Comparison of ENCODE assay signal across 1 cellular context in the genomic region with DNA sequence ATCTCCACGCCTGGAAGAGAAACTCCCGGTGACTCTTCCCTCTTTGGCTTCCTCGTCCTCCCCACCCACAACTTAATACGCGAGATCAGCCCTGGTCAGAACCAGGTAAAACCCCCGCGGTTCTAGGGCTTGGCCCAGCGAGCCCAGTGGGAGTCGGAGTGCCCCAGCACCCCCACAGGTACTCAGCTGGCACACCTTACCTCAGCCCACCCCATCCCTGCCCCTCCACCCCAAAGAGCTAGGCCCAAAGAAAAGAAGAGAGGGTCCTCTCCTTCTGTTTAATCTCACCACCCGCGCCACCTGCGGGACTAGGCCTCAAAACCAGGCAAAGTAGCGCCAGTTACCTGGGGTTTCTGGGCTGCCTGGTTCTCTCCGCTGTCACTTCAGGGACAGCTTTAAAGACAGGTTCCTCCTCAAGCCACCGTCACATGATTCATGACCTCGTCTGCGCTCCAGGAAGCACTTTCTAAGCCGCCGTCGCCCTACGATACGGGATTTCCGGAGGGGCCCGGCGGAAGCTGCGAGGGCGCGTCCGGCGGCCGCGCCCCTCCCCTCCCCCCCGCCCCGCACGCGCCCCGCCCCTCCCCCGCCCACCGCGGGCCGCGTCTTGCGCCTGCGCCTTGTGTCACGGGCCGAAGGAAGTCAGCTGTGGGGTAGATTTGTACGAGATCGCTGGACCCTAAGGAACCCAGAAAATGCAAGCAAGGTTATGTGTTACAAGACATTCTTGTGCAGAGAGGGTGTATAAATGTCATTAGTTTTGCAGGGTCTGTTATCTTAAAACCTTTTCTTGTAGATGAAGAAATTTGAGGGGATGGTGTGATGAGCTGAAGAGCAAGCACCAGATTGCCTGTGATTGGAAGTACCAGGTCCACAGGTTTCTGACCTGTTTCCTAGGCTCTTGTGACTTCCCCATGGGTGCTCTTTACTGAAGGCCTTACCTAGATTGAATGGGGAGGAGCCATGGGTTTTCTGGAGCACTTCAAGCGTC.
TF ChIP-seq lines count a peak whose summit lies in the region.

A gene with protein sequence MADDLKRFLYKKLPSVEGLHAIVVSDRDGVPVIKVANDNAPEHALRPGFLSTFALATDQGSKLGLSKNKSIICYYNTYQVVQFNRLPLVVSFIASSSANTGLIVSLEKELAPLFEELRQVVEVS (minus strand): TSS at position 437 of the 991 bp plus-strand sequence. CDS start 464 bp downstream, outside the sequence.

TF ChIP-seq in K562, 482 proteins besides CTCF, POLR2A, EP300 and RAD21 (continued from another document and continues in another):
- TF ChIP-seq, protein P1, sequence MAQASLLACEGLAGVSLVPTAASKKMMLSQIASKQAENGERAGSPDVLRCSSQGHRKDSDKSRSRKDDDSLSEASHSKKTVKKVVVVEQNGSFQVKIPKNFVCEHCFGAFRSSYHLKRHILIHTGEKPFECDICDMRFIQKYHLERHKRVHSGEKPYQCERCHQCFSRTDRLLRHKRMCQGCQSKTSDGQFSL (CRISPR knock-in tag; IDR thresholded peaks at IDR 0.05) = 0 out of 2 replicates have a peak, but pooled peaks have one; percentile 60
- TF ChIP-seq, protein P1 (tag; IDR thresholded peaks at IDR 0.05) = 0 out of 4 replicates have a peak, but pooled peaks of 1 of the 2 experiments have one; percentile 42
- TF ChIP-seq ZNF778 (CRISPR knock-in tag; IDR thresholded peaks at IDR 0.05) (no peak), CREB1 (IDR thresholded peaks at IDR 0.05) (peak; percentile 88), CREB1 (CRISPR knock-in tag; IDR thresholded peaks at IDR 0.05) (peak; percentile 74; the same call in 1 of the 2 replicates), ZFP36 (IDR thresholded peaks at IDR 0.05; ENCODE audit: low read depth, low read length, partially characterized antibody) (no peak), SAFB2 (IDR thresholded peaks at IDR 0.05; ENCODE audit: borderline replicate concordance, low read depth, low read length, severe bottlenecking) (no peak), ZFP1 (CRISPR knock-in tag; IDR thresholded peaks at IDR 0.05) (no peak), HDAC1 (IDR thresholded peaks at IDR 0.05) (peak in 1 of 2 experiments; percentile 92; a peak in 3 of 4 replicates), ZNF830 (CRISPR knock-in tag; IDR thresholded peaks at IDR 0.05) (no peak), HCFC1 (IDR thresholded peaks at IDR 0.05; ENCODE audit: low read depth, low read length) (peak; percentile 75), MTA1 (IDR thresholded peaks at IDR 0.05; ENCODE audit: borderline replicate concordance) (peak; percentile 59; the same call in 1 of the 2 replicates), POLR2H (tag; IDR thresholded peaks at IDR 0.05; ENCODE audit: low read depth) (peak; percentile 39; the same call in 1 of the 2 replicates), GATAD2B (IDR thresholded peaks at IDR 0.05; ENCODE audit: borderline replicate concordance) (no peak), MBD2 (IDR thresholded peaks at IDR 0.05; ENCODE audit: borderline replicate concordance, low read depth) (peak; percentile 65; the same call in 1 of the 2 replicates), NCOR1 (IDR thresholded peaks at IDR 0.05) (no peak), KDM1A (IDR thresholded peaks at IDR 0.05) (peak; percentile 30 to 37; a peak in 1 of 4 replicates), MYC (IDR thresholded peaks at IDR 0.05; ENCODE audit: low read depth, low read length) (peak; percentile 31; the same call in 1 of the 2 replicates), MYC (CRISPR knock-in tag; IDR thresholded peaks at IDR 0.05; ENCODE audit: borderline replicate concordance, low read depth) (no peak), ZNF3 (CRISPR knock-in tag; IDR thresholded peaks at IDR 0.05) (no peak), HDAC8 (tag; IDR thresholded peaks at IDR 0.05) (no peak), KLF10 (CRISPR knock-in tag; IDR thresholded peaks at IDR 0.05) (no peak), KDM5B (IDR thresholded peaks at IDR 0.05; ENCODE audit: insufficient replicate concordance, low read depth, low read length) (peak; percentile 47), EP400 (IDR thresholded peaks at IDR 0.05) (peak; percentile 27; the same call in 1 of the 2 replicates), CC2D1A (IDR thresholded peaks at IDR 0.05) (0 out of 2 replicates have a peak, but pooled peaks have one; percentile 44), TEAD1 (CRISPR knock-in tag; IDR thresholded peaks at IDR 0.05) (0 out of 4 replicates have a peak, but pooled peaks of 1 of the 2 experiments have one; percentile 36), MYNN (IDR thresholded peaks at IDR 0.05) (0 out of 2 replicates have a peak, but pooled peaks have one; percentile 21), MYNN (CRISPR knock-in tag; IDR thresholded peaks at IDR 0.05) (no peak), ZNF445 (CRISPR knock-in tag; IDR thresholded peaks at IDR 0.05; ENCODE audit: low read depth) (no peak), HDAC3 (IDR thresholded peaks at IDR 0.05; ENCODE audit: borderline replicate concordance, partially characterized antibody) (peak; percentile 44), DDX20 (tag; IDR thresholded peaks at IDR 0.05; ENCODE audit: low read depth) (no peak), SIN3B (IDR thresholded peaks at IDR 0.05; ENCODE audit: low read depth) (peak; percentile 90), DPF2 (IDR thresholded peaks at IDR 0.05) (no peak), PHF20 (IDR thresholded peaks at IDR 0.05; ENCODE audit: partially characterized antibody) (peak; percentile 97), ZKSCAN1 (IDR thresholded peaks at IDR 0.05; ENCODE audit: low read depth, low read length) (no peak), BCOR (IDR thresholded peaks at IDR 0.05) (no peak), TAF15 (IDR thresholded peaks at IDR 0.05; ENCODE audit: low read depth, low read length) (no peak), ZNF24 (IDR thresholded peaks at IDR 0.05) (0 out of 2 replicates have a peak, but pooled peaks have one; percentile 55), HMGN3 (IDR thresholded peaks at IDR 0.05; ENCODE audit: borderline replicate concordance, extremely low read depth, insufficient read length, low read depth, low read length) (no peak), PHF8 (IDR thresholded peaks at IDR 0.05; ENCODE audit: borderline replicate concordance, low read length) (peak; percentile 78)
- TF ChIP-seq, protein P2, sequence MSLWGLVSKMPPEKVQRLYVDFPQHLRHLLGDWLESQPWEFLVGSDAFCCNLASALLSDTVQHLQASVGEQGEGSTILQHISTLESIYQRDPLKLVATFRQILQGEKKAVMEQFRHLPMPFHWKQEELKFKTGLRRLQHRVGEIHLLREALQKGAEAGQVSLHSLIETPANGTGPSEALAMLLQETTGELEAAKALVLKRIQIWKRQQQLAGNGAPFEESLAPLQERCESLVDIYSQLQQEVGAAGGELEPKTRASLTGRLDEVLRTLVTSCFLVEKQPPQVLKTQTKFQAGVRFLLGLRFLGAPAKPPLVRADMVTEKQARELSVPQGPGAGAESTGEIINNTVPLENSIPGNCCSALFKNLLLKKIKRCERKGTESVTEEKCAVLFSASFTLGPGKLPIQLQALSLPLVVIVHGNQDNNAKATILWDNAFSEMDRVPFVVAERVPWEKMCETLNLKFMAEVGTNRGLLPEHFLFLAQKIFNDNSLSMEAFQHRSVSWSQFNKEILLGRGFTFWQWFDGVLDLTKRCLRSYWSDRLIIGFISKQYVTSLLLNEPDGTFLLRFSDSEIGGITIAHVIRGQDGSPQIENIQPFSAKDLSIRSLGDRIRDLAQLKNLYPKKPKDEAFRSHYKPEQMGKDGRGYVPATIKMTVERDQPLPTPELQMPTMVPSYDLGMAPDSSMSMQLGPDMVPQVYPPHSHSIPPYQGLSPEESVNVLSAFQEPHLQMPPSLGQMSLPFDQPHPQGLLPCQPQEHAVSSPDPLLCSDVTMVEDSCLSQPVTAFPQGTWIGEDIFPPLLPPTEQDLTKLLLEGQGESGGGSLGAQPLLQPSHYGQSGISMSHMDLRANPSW (CRISPR knock-in tag; IDR thresholded peaks at IDR 0.05) = no peak
- TF ChIP-seq, protein P3, sequence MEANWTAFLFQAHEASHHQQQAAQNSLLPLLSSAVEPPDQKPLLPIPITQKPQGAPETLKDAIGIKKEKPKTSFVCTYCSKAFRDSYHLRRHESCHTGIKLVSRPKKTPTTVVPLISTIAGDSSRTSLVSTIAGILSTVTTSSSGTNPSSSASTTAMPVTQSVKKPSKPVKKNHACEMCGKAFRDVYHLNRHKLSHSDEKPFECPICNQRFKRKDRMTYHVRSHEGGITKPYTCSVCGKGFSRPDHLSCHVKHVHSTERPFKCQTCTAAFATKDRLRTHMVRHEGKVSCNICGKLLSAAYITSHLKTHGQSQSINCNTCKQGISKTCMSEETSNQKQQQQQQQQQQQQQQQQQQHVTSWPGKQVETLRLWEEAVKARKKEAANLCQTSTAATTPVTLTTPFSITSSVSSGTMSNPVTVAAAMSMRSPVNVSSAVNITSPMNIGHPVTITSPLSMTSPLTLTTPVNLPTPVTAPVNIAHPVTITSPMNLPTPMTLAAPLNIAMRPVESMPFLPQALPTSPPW (CRISPR knock-in tag; IDR thresholded peaks at IDR 0.05) = peak; percentile 98
- TF ChIP-seq, protein P4, sequence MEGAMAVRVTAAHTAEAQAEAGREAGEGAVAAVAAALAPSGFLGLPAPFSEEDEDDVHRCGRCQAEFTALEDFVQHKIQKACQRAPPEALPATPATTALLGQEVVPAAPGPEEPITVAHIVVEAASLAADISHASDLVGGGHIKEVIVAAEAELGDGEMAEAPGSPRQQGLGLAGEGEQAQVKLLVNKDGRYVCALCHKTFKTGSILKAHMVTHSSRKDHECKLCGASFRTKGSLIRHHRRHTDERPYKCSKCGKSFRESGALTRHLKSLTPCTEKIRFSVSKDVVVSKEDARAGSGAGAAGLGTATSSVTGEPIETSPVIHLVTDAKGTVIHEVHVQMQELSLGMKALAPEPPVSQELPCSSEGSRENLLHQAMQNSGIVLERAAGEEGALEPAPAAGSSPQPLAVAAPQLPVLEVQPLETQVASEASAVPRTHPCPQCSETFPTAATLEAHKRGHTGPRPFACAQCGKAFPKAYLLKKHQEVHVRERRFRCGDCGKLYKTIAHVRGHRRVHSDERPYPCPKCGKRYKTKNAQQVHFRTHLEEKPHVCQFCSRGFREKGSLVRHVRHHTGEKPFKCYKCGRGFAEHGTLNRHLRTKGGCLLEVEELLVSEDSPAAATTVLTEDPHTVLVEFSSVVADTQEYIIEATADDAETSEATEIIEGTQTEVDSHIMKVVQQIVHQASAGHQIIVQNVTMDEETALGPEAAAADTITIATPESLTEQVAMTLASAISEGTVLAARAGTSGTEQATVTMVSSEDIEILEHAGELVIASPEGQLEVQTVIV (CRISPR knock-in tag; IDR thresholded peaks at IDR 0.05; ENCODE audit: borderline replicate concordance) = no peak
- TF ChIP-seq, protein P5, sequence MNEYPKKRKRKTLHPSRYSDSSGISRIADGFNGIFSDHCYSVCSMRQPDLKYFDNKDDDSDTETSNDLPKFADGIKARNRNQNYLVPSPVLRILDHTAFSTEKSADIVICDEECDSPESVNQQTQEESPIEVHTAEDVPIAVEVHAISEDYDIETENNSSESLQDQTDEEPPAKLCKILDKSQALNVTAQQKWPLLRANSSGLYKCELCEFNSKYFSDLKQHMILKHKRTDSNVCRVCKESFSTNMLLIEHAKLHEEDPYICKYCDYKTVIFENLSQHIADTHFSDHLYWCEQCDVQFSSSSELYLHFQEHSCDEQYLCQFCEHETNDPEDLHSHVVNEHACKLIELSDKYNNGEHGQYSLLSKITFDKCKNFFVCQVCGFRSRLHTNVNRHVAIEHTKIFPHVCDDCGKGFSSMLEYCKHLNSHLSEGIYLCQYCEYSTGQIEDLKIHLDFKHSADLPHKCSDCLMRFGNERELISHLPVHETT (CRISPR knock-in tag; conservative IDR thresholded peaks at IDR 0.05 in 1 of 2, IDR thresholded peaks at IDR 0.05 in 1 of 2) = peak in 1 of 2 experiments; percentile 63; a peak in 1 of 4 replicates
- TF ChIP-seq, protein P6, sequence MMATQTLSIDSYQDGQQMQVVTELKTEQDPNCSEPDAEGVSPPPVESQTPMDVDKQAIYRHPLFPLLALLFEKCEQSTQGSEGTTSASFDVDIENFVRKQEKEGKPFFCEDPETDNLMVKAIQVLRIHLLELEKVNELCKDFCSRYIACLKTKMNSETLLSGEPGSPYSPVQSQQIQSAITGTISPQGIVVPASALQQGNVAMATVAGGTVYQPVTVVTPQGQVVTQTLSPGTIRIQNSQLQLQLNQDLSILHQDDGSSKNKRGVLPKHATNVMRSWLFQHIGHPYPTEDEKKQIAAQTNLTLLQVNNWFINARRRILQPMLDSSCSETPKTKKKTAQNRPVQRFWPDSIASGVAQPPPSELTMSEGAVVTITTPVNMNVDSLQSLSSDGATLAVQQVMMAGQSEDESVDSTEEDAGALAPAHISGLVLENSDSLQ (IDR thresholded peaks at IDR 0.05) = peak; percentile 74
- TF ChIP-seq, protein P7, sequence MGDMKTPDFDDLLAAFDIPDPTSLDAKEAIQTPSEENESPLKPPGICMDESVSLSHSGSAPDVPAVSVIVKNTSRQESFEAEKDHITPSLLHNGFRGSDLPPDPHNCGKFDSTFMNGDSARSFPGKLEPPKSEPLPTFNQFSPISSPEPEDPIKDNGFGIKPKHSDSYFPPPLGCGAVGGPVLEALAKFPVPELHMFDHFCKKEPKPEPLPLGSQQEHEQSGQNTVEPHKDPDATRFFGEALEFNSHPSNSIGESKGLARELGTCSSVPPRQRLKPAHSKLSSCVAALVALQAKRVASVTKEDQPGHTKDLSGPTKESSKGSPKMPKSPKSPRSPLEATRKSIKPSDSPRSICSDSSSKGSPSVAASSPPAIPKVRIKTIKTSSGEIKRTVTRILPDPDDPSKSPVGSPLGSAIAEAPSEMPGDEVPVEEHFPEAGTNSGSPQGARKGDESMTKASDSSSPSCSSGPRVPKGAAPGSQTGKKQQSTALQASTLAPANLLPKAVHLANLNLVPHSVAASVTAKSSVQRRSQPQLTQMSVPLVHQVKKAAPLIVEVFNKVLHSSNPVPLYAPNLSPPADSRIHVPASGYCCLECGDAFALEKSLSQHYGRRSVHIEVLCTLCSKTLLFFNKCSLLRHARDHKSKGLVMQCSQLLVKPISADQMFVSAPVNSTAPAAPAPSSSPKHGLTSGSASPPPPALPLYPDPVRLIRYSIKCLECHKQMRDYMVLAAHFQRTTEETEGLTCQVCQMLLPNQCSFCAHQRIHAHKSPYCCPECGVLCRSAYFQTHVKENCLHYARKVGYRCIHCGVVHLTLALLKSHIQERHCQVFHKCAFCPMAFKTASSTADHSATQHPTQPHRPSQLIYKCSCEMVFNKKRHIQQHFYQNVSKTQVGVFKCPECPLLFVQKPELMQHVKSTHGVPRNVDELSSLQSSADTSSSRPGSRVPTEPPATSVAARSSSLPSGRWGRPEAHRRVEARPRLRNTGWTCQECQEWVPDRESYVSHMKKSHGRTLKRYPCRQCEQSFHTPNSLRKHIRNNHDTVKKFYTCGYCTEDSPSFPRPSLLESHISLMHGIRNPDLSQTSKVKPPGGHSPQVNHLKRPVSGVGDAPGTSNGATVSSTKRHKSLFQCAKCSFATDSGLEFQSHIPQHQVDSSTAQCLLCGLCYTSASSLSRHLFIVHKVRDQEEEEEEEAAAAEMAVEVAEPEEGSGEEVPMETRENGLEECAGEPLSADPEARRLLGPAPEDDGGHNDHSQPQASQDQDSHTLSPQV (IDR thresholded peaks at IDR 0.05) = 0 out of 2 replicates have a peak, but pooled peaks have one; percentile 29
- TF ChIP-seq, protein P8, sequence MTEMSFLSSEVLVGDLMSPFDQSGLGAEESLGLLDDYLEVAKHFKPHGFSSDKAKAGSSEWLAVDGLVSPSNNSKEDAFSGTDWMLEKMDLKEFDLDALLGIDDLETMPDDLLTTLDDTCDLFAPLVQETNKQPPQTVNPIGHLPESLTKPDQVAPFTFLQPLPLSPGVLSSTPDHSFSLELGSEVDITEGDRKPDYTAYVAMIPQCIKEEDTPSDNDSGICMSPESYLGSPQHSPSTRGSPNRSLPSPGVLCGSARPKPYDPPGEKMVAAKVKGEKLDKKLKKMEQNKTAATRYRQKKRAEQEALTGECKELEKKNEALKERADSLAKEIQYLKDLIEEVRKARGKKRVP (CRISPR knock-in tag; IDR thresholded peaks at IDR 0.05) = no peak
